8 cellular contexts compared by ENCODE assay signal in genomic region chr12:31736472-31736871, GRCh38. TPM values are rescaled to one million over a fixed set of nuclear protein-coding genes. Genes with fewer than 3 reads are reported as not detected.
A peak's percentile ranks its signal among the peaks of the same experiment; 100 is the strongest.
DNase-seq lines count a peak whose midpoint lies in the region; ATAC-seq and TF ChIP-seq lines count a peak whose summit lies in the region.

No MANE protein-coding gene starts in this region.

- peak overlapping the region; percentile 1 for H3K27ac ChIP-seq in RWPE2 (ENCODE audit: poor library complexity, severe bottlenecking)
- no peak overlapping the region for H3K27ac ChIP-seq in adrenal gland
- H3K27ac ChIP-seq in dorsolateral prefrontal cortex: no peak overlapping the region

- H3K27me3 ChIP-seq in RWPE2 (ENCODE audit: insufficient read depth, poor library complexity, severe bottlenecking) (no peaks in the 10 kb centered on the region), adrenal gland (no peaks in the 10 kb centered on the region), dorsolateral prefrontal cortex (no peaks in the 10 kb centered on the region)

- ATAC-seq in GM21360 (IDR thresholded peaks at IDR 0.05; ENCODE audit: unreplicated experiment) (peak; percentile 50), RWPE2 (ENCODE audit: low read depth) (peak; percentile 58; the same call in 2 of the 3 replicates), HG02798 (IDR thresholded peaks at IDR 0.05; ENCODE audit: poor library complexity, unreplicated experiment) (no peak)

- no peak for TF ChIP-seq CTCF in RWPE2 (IDR thresholded peaks at IDR 0.05; ENCODE audit: poor library complexity, severe bottlenecking)
- no peak for TF ChIP-seq CTCF in adrenal gland (IDR thresholded peaks at IDR 0.05)
- no peak for TF ChIP-seq CTCF in dorsolateral prefrontal cortex (IDR thresholded peaks at IDR 0.05 in 54 of 56, conservative IDR thresholded peaks at IDR 0.05 in 2 of 56; ENCODE audit: low read depth in 1 of 56, partially characterized antibody in 56 of 56)

- H3K4me1 ChIP-seq in RWPE2 (ENCODE audit: insufficient read depth, poor library complexity, severe bottlenecking) (peaks cover 25% of the 10 kb centered on the region), adrenal gland (replicated peaks in 1 of 2) (peaks cover 0 to 20% of the 10 kb centered on the region in 2 donors)

- TF ChIP-seq POLR2A in adrenal gland (IDR thresholded peaks at IDR 0.05): no peak

- intact Hi-C loops in adrenal gland (cut with DNase I): no loop called here
- intact Hi-C loops in dorsolateral prefrontal cortex (cut with DNase I): no loop called here

- no peaks in the 10 kb centered on the region for H3K36me3 ChIP-seq in RWPE2 (ENCODE audit: low read depth)
- no peaks in the 10 kb centered on the region for H3K36me3 ChIP-seq in adrenal gland (replicated peaks in 1 of 2)

- no peak overlapping the region for H3K4me3 ChIP-seq in RWPE2 (ENCODE audit: severe bottlenecking)
- no peak overlapping the region for H3K4me3 ChIP-seq in adrenal gland
- no peak overlapping the region for H3K4me3 ChIP-seq in dorsolateral prefrontal cortex

- DNase-seq in RWPE2 (ENCODE audit: low spot score) (no peak), adrenal gland (peak in 4 of 7 donors; percentile 32 to 52 (median 44)), globus pallidus (ENCODE audit: low spot score) (no peak), NCI-H345 (lab: John Stamatoyannopoulos, UW) (no peak), dorsolateral prefrontal cortex (no peak)
- DNase-seq in stimulated activated CD4-positive, alpha-beta T cell treated with anti-CD3 and anti-CD28 coated beads, Interleukin-15, amount 100 ng/mL, for 24 hours: peak; percentile 71

- no peaks in the 10 kb centered on the region for H3K9me3 ChIP-seq in RWPE2 (ENCODE audit: severe bottlenecking)
- H3K9me3 ChIP-seq in adrenal gland (replicated peaks in 1 of 3): no peaks in the 10 kb centered on the region

RNA-seq across cellular contexts. Expression of gene AMN1, which starts 7.7 kb away (rescaled TPM):
- total RNA-seq in adrenal gland: 10 to 100 TPM in 6 of 8 donors, 1 to 10 TPM in 2; 9.3 to 36.7 (median 13.9) TPM
- polyA plus RNA-seq in adrenal gland: 10 to 100 TPM in 1 of 3 donors, 1 to 10 TPM in 2; 7.2 to 13.9 (median 8.9) TPM
- total RNA-seq in dorsolateral prefrontal cortex: 10 to 100 TPM; 29.1 to 65.1 (median 46.0) TPM

Comparison
In these comparisons a context has a peak if more than half of its experiments do, and no peak if none do; other contexts are left out.
1. DNase-seq: peak in adrenal gland (4 of 7) and stimulated activated CD4-positive, alpha-beta T cell treated with anti-CD3 and anti-CD28 coated beads, Interleukin-15, amount 100 ng/mL, for 24 hours (single experiment); none in RWPE2 (single experiment), globus pallidus (single experiment), NCI-H345 (single experiment) and dorsolateral prefrontal cortex (0 of 10).